17 cellular contexts compared by ENCODE assay signal in the genomic region with DNA sequence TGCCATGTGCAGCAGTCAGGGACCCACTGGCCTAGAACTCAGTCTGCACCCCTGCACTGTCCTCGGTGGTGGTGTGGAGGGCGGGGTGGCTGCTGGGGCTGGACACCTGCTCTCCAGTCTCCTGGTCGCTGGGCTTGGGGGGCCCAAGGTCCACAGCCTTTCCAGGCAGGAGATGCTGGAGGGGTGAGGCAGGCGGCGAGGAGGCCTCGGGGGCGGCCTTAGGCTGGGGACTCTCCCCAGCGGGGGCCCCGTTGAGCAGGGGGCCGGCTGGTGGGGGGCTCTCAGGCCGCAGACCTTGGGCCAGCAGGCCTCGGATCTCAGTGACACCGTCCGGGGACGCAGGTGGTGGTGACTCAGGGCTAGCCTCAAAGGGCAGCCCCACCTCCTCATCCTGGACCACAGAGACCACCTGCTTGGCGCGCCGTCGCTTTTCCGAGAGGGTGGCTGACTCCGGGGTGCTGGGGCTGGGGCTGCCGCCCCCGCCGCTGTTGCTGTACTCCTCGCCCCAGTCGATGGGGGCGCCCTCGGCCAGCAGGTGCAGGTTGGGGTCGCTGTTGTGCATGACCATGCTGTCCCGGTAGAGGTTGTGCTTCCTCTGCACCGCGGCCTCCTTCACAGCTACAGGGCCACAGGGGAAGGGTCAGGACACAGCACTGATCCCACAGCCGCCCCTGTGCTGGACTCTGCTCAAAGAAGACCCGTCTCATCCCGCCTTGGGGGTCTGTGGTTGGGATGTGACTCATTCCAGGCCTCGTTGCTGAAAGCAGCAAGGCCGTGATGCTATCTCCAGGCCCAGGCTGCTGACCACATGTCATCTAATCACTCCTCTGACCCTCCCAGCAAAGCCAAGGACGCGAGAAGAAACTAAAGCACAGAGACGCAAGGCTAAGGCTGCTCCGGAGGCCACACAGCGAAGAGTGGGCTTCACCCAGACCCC. TPM values are rescaled to one million over a fixed set of nuclear protein-coding genes. Genes with fewer than 3 reads are reported as not detected.
DNase-seq lines count a peak whose midpoint lies in the region; ATAC-seq, FAIRE-seq and TF ChIP-seq lines count a peak whose summit lies in the region.
"Had no signal": no experiment of that assay in that cellular context is flagged by ENCODE, and none has a peak within 500 bp of the region (broad histone marks: within the 10 kb centered on the region; RNA-seq: fewer than 3 reads in every experiment).

No MANE protein-coding gene starts in this region.

- H4K20me1 ChIP-seq in H1 (replicated peaks in 1 of 2; ENCODE audit: control insufficient read depth in 1 of 2, insufficient read depth in 2 of 2, low read length in 2 of 2) = peaks cover 0 to 3% of the 10 kb centered on the region in 2 experiments

- H3K79me2 ChIP-seq in H1 (ENCODE audit: control insufficient read depth in 1 of 2, insufficient read depth in 2 of 2, low read length in 2 of 2) = no peaks in the 10 kb centered on the region

- peak overlapping the region; percentile 93 for H3K27ac ChIP-seq in RWPE1
- no peak overlapping the region for H3K27ac ChIP-seq in H1 (ENCODE audit: low read depth, low read length)
- H3K27ac ChIP-seq in prostate gland = peak overlapping the region; percentile 55 to 67
- H3K27ac ChIP-seq: dorsolateral prefrontal cortex, gastrocnemius medialis, pancreas had no signal

- DNase-seq in EL (peak; percentile 78), RWPE1 (ENCODE audit: low spot score) (no peak), H1 (ENCODE audit: low read depth in 1 of 2, low spot score in 2 of 2) (peak in 1 of 2 experiments; percentile 45), prostate gland (ENCODE audit: low spot score) (no peak), NCI-H446 (lab: John Stamatoyannopoulos, UW) (no peak), D341Med (ENCODE audit: low spot score) (no peak)
- DNase-seq in stimulated activated CD4-positive, alpha-beta T cell treated with anti-CD3 and anti-CD28 coated beads, Interleukin-2, amount 100 ng/mL, for 48 hours = no peak
- DNase-seq: activated CD4-positive, alpha-beta T cell treated with anti-CD3 and anti-CD28 coated beads, Interleukin-2, amount 10 ng/mL, durations not matched to agents 7 days and 5 days; DND-41; dorsolateral prefrontal cortex; gastrocnemius medialis; immature natural killer cell; MV-4-11; T-helper 1 cell had no signal

- no peak overlapping the region for H2BK5ac ChIP-seq in H1 (ENCODE audit: low read depth, low read length)

- H3K9ac ChIP-seq in H1 (replicated peaks in 1 of 4; ENCODE audit: extremely low read depth in 1 of 4, low read depth in 3 of 4, low read length in 3 of 4) = no peak overlapping the region

- H3K36me3 ChIP-seq in H1 (ENCODE audit: control insufficient read depth in 2 of 4, insufficient read depth in 4 of 4, low read length in 3 of 4) (peaks cover 0 to 13% (median 1%) of the 10 kb centered on the region in 4 experiments; a peak in 1 of 8 replicates), prostate gland (peaks cover 11 to 22% of the 10 kb centered on the region in 2 donors)

- no peaks in the 10 kb centered on the region for H3K23me2 ChIP-seq in H1 (ENCODE audit: low read depth, low read length)

- no peak overlapping the region for H3K14ac ChIP-seq in H1 (ENCODE audit: insufficient read length)

- peaks cover 0 to 7% (median 4%) of the 10 kb centered on the region in 4 experiments; a peak in 6 of 7 replicates for H3K4me1 ChIP-seq in H1 (replicated peaks in 1 of 4; ENCODE audit: control insufficient read depth in 3 of 4, insufficient read depth in 4 of 4, low read length in 3 of 4)
- peaks cover 8% of the 10 kb centered on the region for H3K4me1 ChIP-seq in prostate gland (replicated peaks)
- H3K4me1 ChIP-seq: gastrocnemius medialis, pancreas had no signal

- H2BK15ac ChIP-seq in H1 (ENCODE audit: low read length) = no peak overlapping the region

- WGBS in H1 (ENCODE audit: extremely low coverage in 1 of 2, insufficient coverage in 1 of 2, insufficient read length in 1 of 2, insufficient replicate concordance in 2 of 2, low coverage in 1 of 2, low lambda C conversion rate in 2 of 2, missing lambda C conversion rate in 1 of 2), 2 experiments = 90% methylated on average over 29 of the region's 42 CpGs; no CpG with 5 or more reads in 1 of the 2 experiments
- WGBS in prostate gland = 85% methylated on average over 38 of the region's 42 CpGs

- H3K4me3 ChIP-seq in H1 (ENCODE audit: extremely low read depth in 1 of 4, insufficient read depth in 2 of 4, low read depth in 3 of 4, low read length in 4 of 4) (no peak overlapping the region), prostate gland (no peak overlapping the region)
- H3K4me3 ChIP-seq: dorsolateral prefrontal cortex, gastrocnemius medialis, GM12878, pancreas had no signal

- H2BK120ac ChIP-seq in H1 (replicated peaks; ENCODE audit: low read depth, low read length) = no peak overlapping the region

- no peak for TF ChIP-seq EP300 in H1 (IDR thresholded peaks at IDR 0.05; ENCODE audit: borderline replicate concordance in 1 of 2, low read depth in 2 of 2, low read length in 2 of 2)

- H3K56ac ChIP-seq in H1 (replicated peaks; ENCODE audit: insufficient read length, low read depth, low read length) = no peak overlapping the region

- H2BK20ac ChIP-seq in H1 (ENCODE audit: low read length) = no peak overlapping the region

- no peak overlapping the region for H3K4ac ChIP-seq in H1 (replicated peaks; ENCODE audit: insufficient read length, low read depth, low read length)

- H3K18ac ChIP-seq in H1 (ENCODE audit: extremely low read depth, low read length) = no peak overlapping the region

- H3K23ac ChIP-seq in H1 (ENCODE audit: insufficient read length) = no peak overlapping the region

- H3K4me2 ChIP-seq in H1 (ENCODE audit: insufficient read depth in 1 of 2, low read depth in 2 of 2, low read length in 2 of 2) = no peak overlapping the region

- peak; percentile 12 to 19; a peak in 2 of 4 replicates for TF ChIP-seq RAD21 in H1 (IDR thresholded peaks at IDR 0.05 in 1 of 2, conservative IDR thresholded peaks at IDR 0.05 in 1 of 2; ENCODE audit: low read depth in 2 of 2, low read length in 2 of 2)

- CTCF ChIA-PET in RWPE1 (lab: Yijun Ruan, JAX) = interaction anchor here (0.7 to 0.8 kb wide), 3 partner anchors 20 to 79 kb away, joined by 3 to 5 read pairs (median 3); no protein-coding TSS in a partner anchor
- CTCF ChIA-PET in H1 (lab: Charles Lee; ENCODE audit: partially characterized antibody) = interaction anchor here (0.7 to 11.4 kb wide), 16 partner anchors 10 to 196 kb away, joined by 3 to 193 read pairs (median 8); no protein-coding TSS in a partner anchor

- intact Hi-C loops in prostate gland (cut with DNase I) = loop anchor here (5.0 to 10.0 kb wide), 2 partner anchors 225 to 408 kb away; partner anchors contain the start of gene ST6GALNAC4

- H3K9me3 ChIP-seq in H1 (ENCODE audit: insufficient read depth in 2 of 2, low read depth in 1 of 2, low read length in 1 of 2) = no peaks in the 10 kb centered on the region
- no peaks in the 10 kb centered on the region for H3K9me3 ChIP-seq in prostate gland
- H3K9me3 ChIP-seq: gastrocnemius medialis, pancreas had no signal

- POLR2A ChIA-PET in RWPE1 (lab: Yijun Ruan, JAX; ENCODE audit: low non-redundant PET) = no interaction called here
- POLR2A ChIA-PET in H1 (lab: Charles Lee; ENCODE audit: partially characterized antibody) = interaction anchor here (1.0 to 3.8 kb wide), 3 partner anchors 21 to 57 kb away, joined by 4 to 13 read pairs (median 6); partner anchors contain the start of genes LRSAM1 and RPL12

- H2AK5ac ChIP-seq in H1 (ENCODE audit: low read depth, low read length) = no peak overlapping the region

- no peak overlapping the region for H4K91ac ChIP-seq in H1 (replicated peaks; ENCODE audit: insufficient read length, low read length)

- no peak for TF ChIP-seq CTCF in RWPE1 (conservative IDR thresholded peaks at IDR 0.05; ENCODE audit: low read depth)
- TF ChIP-seq CTCF in H1 (IDR thresholded peaks at IDR 0.05; ENCODE audit: control extremely low read depth in 1 of 3, insufficient read depth in 1 of 3, low read depth in 1 of 3, low read length in 3 of 3) = peak in 1 of 3 experiments; percentile 14; a peak in 1 of 4 replicates
- no peak for TF ChIP-seq CTCF in prostate gland (IDR thresholded peaks at IDR 0.05)

- no peak overlapping the region for H4K5ac ChIP-seq in H1 (ENCODE audit: insufficient read length, low read depth, low read length)

- peak overlapping the region; percentile 5; the same call in 1 of the 2 replicates for H4K8ac ChIP-seq in H1 (ENCODE audit: extremely low read depth, insufficient read depth, low read length)

- no peak for TF ChIP-seq POLR2A in H1 (IDR thresholded peaks at IDR 0.05; ENCODE audit: control extremely low read depth in 1 of 2, low read depth in 2 of 2, low read length in 2 of 2)
- TF ChIP-seq POLR2A in prostate gland (IDR thresholded peaks at IDR 0.05) = no peak

- H3K27me3 ChIP-seq in H1 (replicated peaks in 1 of 4; ENCODE audit: control insufficient read depth in 3 of 4, extremely low read depth in 1 of 4, insufficient read depth in 3 of 4, low read length in 3 of 4) (no peaks in the 10 kb centered on the region), prostate gland (replicated peaks; ENCODE audit: insufficient read depth) (no peaks in the 10 kb centered on the region)
- H3K27me3 ChIP-seq: dorsolateral prefrontal cortex, gastrocnemius medialis, pancreas had no signal

- no peak overlapping the region for H2AFZ ChIP-seq in H1 (ENCODE audit: low read length)

- FAIRE-seq in H1 (lab: Jason Lieb, UNC) = no peak
- FAIRE-seq: GM12878, pancreas had no signal

- no peaks in the 10 kb centered on the region for H3K79me1 ChIP-seq in H1 (ENCODE audit: low read depth, low read length)

- no peak overlapping the region for H2BK12ac ChIP-seq in H1 (ENCODE audit: low read depth, low read length)

- no peak for ATAC-seq in HG03520 (IDR thresholded peaks at IDR 0.05; ENCODE audit: unreplicated experiment)
- ATAC-seq: gastrocnemius medialis, GM12878, pancreas had no signal

RNA-seq across cellular contexts. Expression of gene LRSAM1, which starts 55.8 kb away (rescaled TPM):
- total RNA-seq in H1 (2021; fragmentation: NEBNext Ultra II Directional; extraction: Animal tissue kit (Norgen Biotek cat#: 25700)) = 18.3 and 18.8 TPM in 2 replicates
- 9.7 and 16.2 TPM in 2 replicates for polyA plus RNA-seq in H1 (2011; rRNA removed)
- polyA plus RNA-seq in H1 (2011; cell fraction: cytosol; rRNA removed) = 14.4 TPM
- 38.1 TPM for polyA plus RNA-seq in H1 (2011; cell fraction: nucleus; rRNA removed)
- polyA plus RNA-seq in H1 (2012, experiment 1 of 2) = 13.0 to 19.6 TPM (median 17.2 TPM) in 4 replicates
- 17.2 TPM for polyA plus RNA-seq in H1 (2012, experiment 2 of 2)
- polyA plus RNA-seq in H1 (2013, experiment 1 of 2) = 10.1 TPM
- polyA plus RNA-seq in H1 (2013, experiment 2 of 2) = 9.4 TPM
- polyA minus RNA-seq in H1 (2011; rRNA and poly(A)+ RNA removed) = 9.7 and 10.9 TPM in 2 replicates
- polyA minus RNA-seq in H1 (2011; cell fraction: cytosol; rRNA and poly(A)+ RNA removed) = 12.3 TPM
- polyA minus RNA-seq in H1 (2011; cell fraction: nucleus; rRNA and poly(A)+ RNA removed) = 21.2 TPM
- total RNA-seq in prostate gland = 10 to 100 TPM; 14.8 to 30.5 TPM

RNA-seq across cellular contexts. Expression of gene RPL12, which starts 55.9 kb away (rescaled TPM):
- 1,993 and 2,006 TPM in 2 replicates for total RNA-seq in H1 (2021; fragmentation: NEBNext Ultra II Directional; extraction: Animal tissue kit (Norgen Biotek cat#: 25700))
- polyA plus RNA-seq in H1 (2011; rRNA removed) = 4,427 and 4,892 TPM in 2 replicates
- polyA plus RNA-seq in H1 (2011; cell fraction: cytosol; rRNA removed) = 5,729 TPM
- 1,855 TPM for polyA plus RNA-seq in H1 (2011; cell fraction: nucleus; rRNA removed)
- 3,132 to 3,522 TPM (median 3,375 TPM) in 4 replicates for polyA plus RNA-seq in H1 (2012, experiment 1 of 2)
- 5,820 TPM for polyA plus RNA-seq in H1 (2012, experiment 2 of 2)
- 3,402 TPM for polyA plus RNA-seq in H1 (2013, experiment 1 of 2)
- polyA plus RNA-seq in H1 (2013, experiment 2 of 2) = 3,308 TPM
- polyA minus RNA-seq in H1 (2011; rRNA and poly(A)+ RNA removed) = 609 and 632 TPM in 2 replicates
- polyA minus RNA-seq in H1 (2011; cell fraction: cytosol; rRNA and poly(A)+ RNA removed) = 823 TPM
- 843 TPM for polyA minus RNA-seq in H1 (2011; cell fraction: nucleus; rRNA and poly(A)+ RNA removed)
- total RNA-seq in prostate gland = 1,000 to 10,000 TPM; 1,460 to 2,640 TPM
